In the genomic region with DNA sequence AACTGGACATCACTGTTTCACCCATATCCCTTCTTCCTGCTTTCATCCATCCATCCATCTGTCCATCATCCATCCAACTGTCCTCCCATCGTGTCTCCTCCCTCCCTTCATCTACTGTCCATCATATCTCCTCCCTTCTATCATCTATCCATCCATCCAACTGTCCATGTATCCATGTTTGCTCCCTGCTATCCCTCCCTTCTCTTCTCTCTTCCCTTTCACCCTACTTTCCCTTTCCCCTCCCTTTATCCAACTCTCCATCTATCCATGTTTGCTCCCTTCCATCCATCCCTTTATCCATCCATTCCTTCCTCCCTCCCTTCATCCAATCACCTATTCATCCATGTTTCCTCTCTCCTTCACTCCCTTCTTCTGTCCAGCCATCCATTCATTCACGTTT, we compare ENCODE assay signal across 35 cellular contexts.
"Had no signal": no experiment of that assay in that cellular context is flagged by ENCODE, and none has a peak within 500 bp of the region (broad histone marks: within the 10 kb centered on the region; RNA-seq: fewer than 3 reads in every experiment).

No MANE protein-coding gene starts in this region.

- H3K27me3 Mint-ChIP-seq: activated CD4-positive, alpha-beta T cell treated with anti-CD3 and anti-CD28 coated beads, Interleukin-2, amount 10 ng/mL, durations not matched to agents 24 days and 14 days; activated naive CD8-positive, alpha-beta T cell treated with anti-CD3 and anti-CD28 coated beads for 36 hours; activated T-helper 17 cell treated with anti-CD3 and anti-CD28 coated beads, Interleukin-2, amount 50 U/mL, for 72 hours had no signal

- H3K36me3 ChIP-seq: adrenal gland, brain microvascular endothelial cell, breast epithelium had no signal

- H3K4me3 Mint-ChIP-seq: activated B cell treated with CpG ODN at 0.5 μM for 24 hours; activated CD4-positive, alpha-beta memory T cell treated with anti-CD3 and anti-CD28 coated beads for 36 hours; activated CD4-positive, alpha-beta T cell treated with anti-CD3 and anti-CD28 coated beads, Interleukin-2, amount 10 ng/mL, durations not matched to agents 24 days and 14 days; activated CD8-positive, alpha-beta T cell treated with anti-CD3 and anti-CD28 coated beads for 36 hours; activated naive CD4-positive, alpha-beta T cell treated with anti-CD3 and anti-CD28 coated beads for 36 hours; activated naive CD8-positive, alpha-beta T cell treated with anti-CD3 and anti-CD28 coated beads for 36 hours; activated T-cell treated with anti-CD3 and anti-CD28 coated beads, Interleukin-2, amount 50 U/mL, for 4 hours; activated T-cell treated with anti-CD3 and anti-CD28 coated beads, Interleukin-2, amount 50 U/mL, for 72 hours; activated T-helper 1 cell treated with anti-CD3 and anti-CD28 coated beads, Interleukin-12 subunit alpha, Interleukin-12 subunit beta, Interleukin-2, Interleukin-4 antibody, amounts not matched to agents 30 ng/mL and 10 ng/mL and 1 ng/mL, durations not matched to agents 14 hours and 24 hours and 36 hours; activated T-helper 17 cell treated with anti-CD3 and anti-CD28 coated beads, Interleukin-2, amount 50 U/mL, for 72 hours; T-helper 1 cell treated with Interleukin-12 subunit alpha and Interleukin-12 subunit beta and Interleukin-4 antibody, amounts not matched to agents 30 μg/mL and 1 μg/mL, for 36 hours; T-helper 2 cell treated with Interferon-gamma antibody and Interleukin-4, amounts not matched to agents 5 μg/mL and 100 μg/mL, for 36 hours had no signal

- ATAC-seq: activated CD8-positive, alpha-beta T cell treated with anti-CD3 and anti-CD28 coated beads for 36 hours; activated naive CD4-positive, alpha-beta T cell treated with anti-CD3 and anti-CD28 coated beads, Interleukin-2, amount 50 U/mL, for 72 hours; activated T-cell treated with anti-CD3 and anti-CD28 coated beads, Interleukin-2, amount 50 U/mL, for 4 hours; activated T-cell treated with anti-CD3 and anti-CD28 coated beads, Interleukin-2, amount 50 U/mL, for 72 hours; activated T-helper 17 cell treated with anti-CD3 and anti-CD28 coated beads, Interleukin-2, amount 50 U/mL, for 72 hours; body of pancreas had no signal

- H3K27ac ChIP-seq: adrenal gland, body of pancreas, brain microvascular endothelial cell, breast epithelium, VCaP had no signal

- H3K36me3 Mint-ChIP-seq: activated CD4-positive, alpha-beta memory T cell treated with anti-CD3 and anti-CD28 coated beads for 36 hours; activated naive CD4-positive, alpha-beta T cell treated with anti-CD3 and anti-CD28 coated beads, Interleukin-2, amount 50 U/mL, for 72 hours; activated naive CD8-positive, alpha-beta T cell treated with anti-CD3 and anti-CD28 coated beads for 36 hours had no signal

- DNase-seq: activated B cell treated with CpG ODN at 0.5 μM for 24 hours; activated CD4-positive, alpha-beta memory T cell treated with anti-CD3 and anti-CD28 coated beads for 36 hours; activated CD4-positive, alpha-beta T cell treated with anti-CD3 and anti-CD28 coated beads for 4 hours; activated CD4-positive, alpha-beta T cell treated with anti-CD3 and anti-CD28 coated beads, Interleukin-2, amount 10 ng/mL, durations not matched to agents 24 days and 14 days; activated CD4-positive, alpha-beta T cell treated with anti-CD3 and anti-CD28 coated beads, Interleukin-2, amount 50 U/mL, for 1 hour; activated CD4-positive, alpha-beta T cell treated with anti-CD3 and anti-CD28 coated beads, Interleukin-2, amount 50 U/mL, for 4 hours; activated CD4-positive, CD25-positive, alpha-beta regulatory T cell treated with anti-CD3 and anti-CD28 coated beads, Interleukin-2, amount 50 U/mL, for 72 hours; activated CD8-positive, alpha-beta memory T cell treated with anti-CD3 and anti-CD28 coated beads, Interleukin-2, amount 50 U/mL, for 4 hours; activated CD8-positive, alpha-beta T cell treated with anti-CD3 and anti-CD28 coated beads for 36 hours; activated effector memory CD4-positive, alpha-beta T cell treated with anti-CD3 and anti-CD28 coated beads, Interleukin-2, amount 50 U/mL, for 16 hours; activated gamma-delta T cell treated with Interleukin-2 at 50 U/mL for 16 hours; activated naive CD4-positive, alpha-beta T cell; activated naive CD4-positive, alpha-beta T cell treated with anti-CD3 and anti-CD28 coated beads for 36 hours; activated naive CD4-positive, alpha-beta T cell treated with anti-CD3 and anti-CD28 coated beads, Interleukin-2, amount 50 U/mL, for 16 hours; activated naive CD8-positive, alpha-beta T cell treated with anti-CD3 and anti-CD28 coated beads for 36 hours; activated T-cell treated with anti-CD3 and anti-CD28 coated beads for 4 hours; activated T-cell treated with anti-CD3 and anti-CD28 coated beads, Interleukin-2, amount 50 U/mL, for 1 hour; activated T-cell treated with anti-CD3 and anti-CD28 coated beads, Interleukin-2, amount 50 U/mL, for 4 hours; activated T-cell treated with anti-CD3 and anti-CD28 coated beads, Interleukin-2, amount 50 U/mL, for 72 hours; adrenal gland; amniotic stem cell; aorta; body of pancreas; brain microvascular endothelial cell; central memory CD4-positive, alpha-beta T cell; T-helper 1 cell; T-helper 2 cell; T-helper 9 cell had no signal

- H3K9me3 ChIP-seq: body of pancreas, breast epithelium had no signal

- H3K4me3 ChIP-seq: adrenal gland, body of pancreas, breast epithelium had no signal

- H3K4me1 ChIP-seq: adrenal gland, body of pancreas, breast epithelium had no signal

- H3K27me3 ChIP-seq: adrenal gland, body of pancreas, brain microvascular endothelial cell, breast epithelium had no signal

- H3K4me1 Mint-ChIP-seq: activated B cell treated with CpG ODN at 0.5 μM for 24 hours; activated CD4-positive, alpha-beta T cell treated with anti-CD3 and anti-CD28 coated beads, Interleukin-2, amount 10 ng/mL, durations not matched to agents 24 days and 14 days; activated naive CD8-positive, alpha-beta T cell treated with anti-CD3 and anti-CD28 coated beads for 36 hours; activated T-helper 17 cell treated with anti-CD3 and anti-CD28 coated beads, Interleukin-2, amount 50 U/mL, for 72 hours had no signal

- H3K27ac Mint-ChIP-seq: activated B cell treated with CpG ODN at 0.5 μM for 24 hours; activated CD4-positive, alpha-beta memory T cell treated with anti-CD3 and anti-CD28 coated beads for 36 hours; activated CD4-positive, alpha-beta T cell treated with anti-CD3 and anti-CD28 coated beads, Interleukin-2, amount 10 ng/mL, durations not matched to agents 24 days and 14 days; activated CD8-positive, alpha-beta T cell treated with anti-CD3 and anti-CD28 coated beads for 36 hours; activated naive CD4-positive, alpha-beta T cell treated with anti-CD3 and anti-CD28 coated beads for 36 hours; activated naive CD4-positive, alpha-beta T cell treated with anti-CD3 and anti-CD28 coated beads, Interleukin-2, amount 50 U/mL, for 72 hours; activated naive CD8-positive, alpha-beta T cell treated with anti-CD3 and anti-CD28 coated beads for 36 hours; activated T-cell treated with anti-CD3 and anti-CD28 coated beads, Interleukin-2, amount 50 U/mL, for 72 hours; activated T-helper 1 cell treated with anti-CD3 and anti-CD28 coated beads, Interleukin-12 subunit alpha, Interleukin-12 subunit beta, Interleukin-2, Interleukin-4 antibody, amounts not matched to agents 30 ng/mL and 10 ng/mL and 1 ng/mL, durations not matched to agents 14 hours and 24 hours and 36 hours; activated T-helper 17 cell treated with anti-CD3 and anti-CD28 coated beads, Interleukin-2, amount 50 U/mL, for 72 hours; T-helper 1 cell treated with Interleukin-12 subunit alpha and Interleukin-12 subunit beta and Interleukin-4 antibody, amounts not matched to agents 30 μg/mL and 1 μg/mL, for 36 hours; T-helper 2 cell treated with Interferon-gamma antibody and Interleukin-4, amounts not matched to agents 5 μg/mL and 100 μg/mL, for 36 hours had no signal
